In genomic region chr11:131025421-131026126, GRCh38 we compare ENCODE assay signal across 16 cellular contexts.
DNase-seq lines count a peak whose midpoint lies in the region; ATAC-seq and TF ChIP-seq lines count a peak whose summit lies in the region.
"Had no signal": no experiment of that assay in that cellular context is flagged by ENCODE, and none has a peak within 500 bp of the region (broad histone marks: within the 10 kb centered on the region; RNA-seq: fewer than 3 reads in every experiment).

No MANE protein-coding gene starts in this region.

- H3K4me2 ChIP-seq in hepatocyte, result no peak overlapping the region

- DNase-seq in left ventricle myocardium superior, result no peak
- DNase-seq in NK-92 treated with Interleukin-12 subunit alpha and Interleukin-12 subunit beta, amount 100 ng/mL, for 24 hours (lab: John Stamatoyannopoulos, UW), result no peak
- no peak for DNase-seq in hepatocyte (ENCODE audit: low spot score)
- no peak for DNase-seq in substantia nigra (lab: John Stamatoyannopoulos, UW)
- DNase-seq in anterior cingulate cortex (lab: John Stamatoyannopoulos, UW), result no peak
- DNase-seq: activated CD4-positive, alpha-beta T cell treated with anti-CD3 and anti-CD28 coated beads for 1 hour; activated gamma-delta T cell; Kasumi-1; stimulated activated CD4-positive, alpha-beta T cell treated with anti-CD3 and anti-CD28 coated beads, Interleukin-15, amount 100 ng/mL, for 24 hours; stimulated activated naive CD4-positive, alpha-beta T cell had no signal

- no peaks in the 10 kb centered on the region for H3K79me2 ChIP-seq in hepatocyte

- no peaks in the 10 kb centered on the region for H3K9me2 ChIP-seq in hepatocyte (replicated peaks; ENCODE audit: insufficient read depth)

- H2AFZ ChIP-seq in hepatocyte, result no peak overlapping the region

- no peaks in the 10 kb centered on the region for H3K9me3 ChIP-seq in hepatocyte (ENCODE audit: low read depth)
- H3K9me3 ChIP-seq: SJSA1 had no signal

- no peaks in the 10 kb centered on the region for H3K4me1 ChIP-seq in hepatocyte (ENCODE audit: insufficient read depth)
- H3K4me1 ChIP-seq: SJSA1 had no signal

- H3K36me3 ChIP-seq in hepatocyte (replicated peaks; ENCODE audit: insufficient read depth, low read depth), result no peaks in the 10 kb centered on the region
- H3K36me3 ChIP-seq: SJSA1 had no signal

- H3K27me3 ChIP-seq in hepatocyte, result peaks cover 3% of the 10 kb centered on the region

- ATAC-seq in GM18861 (IDR thresholded peaks at IDR 0.05; ENCODE audit: unreplicated experiment) (peak; percentile 43), GM21576 (IDR thresholded peaks at IDR 0.05; ENCODE audit: unreplicated experiment) (peak; percentile 76), HG03175 (IDR thresholded peaks at IDR 0.05; ENCODE audit: unreplicated experiment) (peak; percentile 59), left ventricle myocardium superior (peak; percentile 84)
- ATAC-seq: natural killer cell treated with Interleukin-12 subunit alpha and Interleukin-12 subunit beta and Interleukin-15 and Interleukin-18, amount 100 ng/mL, for 72 hours had no signal

- H3K27ac ChIP-seq in hepatocyte (no peak overlapping the region), substantia nigra (ENCODE audit: low read depth, low read length, poor library complexity, severe bottlenecking) (no peak overlapping the region)
- H3K27ac ChIP-seq: C4-2B, SJSA1 had no signal

- H3K4me3 ChIP-seq in hepatocyte, result no peak overlapping the region
- H3K4me3 ChIP-seq: SJSA1 had no signal

- intact Hi-C loops in left ventricle myocardium superior (cut with micrococcal nuclease), result no loop called here

- no peak for TF ChIP-seq CTCF in hepatocyte (IDR thresholded peaks at IDR 0.05; ENCODE audit: poor library complexity)

- H4K20me1 ChIP-seq in hepatocyte (ENCODE audit: insufficient read depth, poor library complexity, severe bottlenecking), result no peaks in the 10 kb centered on the region

- WGBS in hepatocyte (ENCODE audit: low lambda C conversion rate, missing lambda C conversion rate), result 76% methylated on average over 8 of the region's 8 CpGs
